Comparison of ENCODE assay signal across 9 cellular contexts in the genomic region with DNA sequence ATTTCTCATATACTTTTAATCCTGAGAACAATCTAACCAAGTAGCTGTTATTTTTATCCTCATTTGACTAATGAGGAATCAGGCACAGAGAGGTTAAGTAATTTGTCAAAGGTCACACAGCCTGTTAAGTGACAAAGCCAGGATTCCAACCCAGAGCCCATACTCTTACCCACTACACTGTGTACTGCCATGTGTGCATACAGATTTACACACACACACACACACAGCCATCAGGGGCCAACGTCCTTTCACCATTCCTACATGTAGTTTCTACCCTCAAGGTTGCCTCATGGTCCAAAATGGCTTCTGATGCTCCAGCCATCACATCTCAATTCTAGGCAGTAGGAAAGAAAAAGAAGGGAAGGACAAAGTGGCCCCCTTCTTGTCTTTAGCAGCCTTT.
"Had no signal": no experiment of that assay in that cellular context is flagged by ENCODE, and none has a peak within 500 bp of the region (broad histone marks: within the 10 kb centered on the region; RNA-seq: fewer than 3 reads in every experiment).

No MANE protein-coding gene starts in this region.

- H2AFZ ChIP-seq: GM23248 had no signal

- H3K9me3 Mint-ChIP-seq: H9 had no signal

- H3K27ac ChIP-seq: GM23248, HL-60 had no signal

- H3K4me3 Mint-ChIP-seq: H9, HFFc6 had no signal

- DNase-seq: GM23248, GOT3, H9, HCEC 1CT, HFFc6, IMR-90, KBM-7 had no signal

- FAIRE-seq: H54 had no signal

- H3K9ac ChIP-seq: GM23248 had no signal

- H3K27ac Mint-ChIP-seq: H9, HFFc6 had no signal

- H3K4me3 ChIP-seq: GM23248 had no signal
